ENCODE assay signal across 1 cellular context in genomic region chr6:29649701-29650673, GRCh38.
TF ChIP-seq lines count a peak whose summit lies in the region.

No MANE protein-coding gene starts in this region.

TF ChIP-seq in HepG2, 621 proteins besides CTCF, POLR2A, EP300 and RAD21 (continued from another document and continues in another):
- TF ChIP-seq MAZ (IDR thresholded peaks at IDR 0.05; ENCODE audit: borderline replicate concordance, low read depth, low read length) (0 out of 2 replicates have a peak, but pooled peaks have one; percentile 20), MAZ (CRISPR knock-in tag; IDR thresholded peaks at IDR 0.05; ENCODE audit: low read depth) (0 out of 2 replicates have a peak, but pooled peaks have one; percentile 22), HOXA5 (CRISPR knock-in tag; IDR thresholded peaks at IDR 0.05) (0 out of 2 replicates have a peak, but pooled peaks have one; percentile 53), ZNF878 (CRISPR knock-in tag; IDR thresholded peaks at IDR 0.05) (no peak), BRD4 (CRISPR knock-in tag; IDR thresholded peaks at IDR 0.05) (peak; percentile 38; the same call in 1 of the 2 replicates), NCOA5 (CRISPR knock-in tag; IDR thresholded peaks at IDR 0.05) (no peak), ZNF225 (CRISPR knock-in tag; IDR thresholded peaks at IDR 0.05) (no peak), GATAD1 (CRISPR knock-in tag; IDR thresholded peaks at IDR 0.05) (no peak), ZNF891 (CRISPR knock-in tag; IDR thresholded peaks at IDR 0.05) (no peak), SRSF1 (optimal IDR thresholded peaks at IDR 0.05; ENCODE audit: low read depth, low read length) (no peak), ARID4A (CRISPR knock-in tag; IDR thresholded peaks at IDR 0.05; ENCODE audit: borderline replicate concordance) (no peak), NR2C2 (CRISPR knock-in tag; IDR thresholded peaks at IDR 0.05; ENCODE audit: borderline replicate concordance) (no peak), ARID5B (CRISPR knock-in tag; IDR thresholded peaks at IDR 0.05) (no peak; the same call in 1 of the 2 replicates), ZNF670 (CRISPR knock-in tag; IDR thresholded peaks at IDR 0.05; ENCODE audit: borderline replicate concordance) (no peak), ZFYVE20 (CRISPR knock-in tag; IDR thresholded peaks at IDR 0.05; ENCODE audit: borderline replicate concordance, low read depth) (no peak), SETDB1 (CRISPR knock-in tag; IDR thresholded peaks at IDR 0.05; ENCODE audit: borderline replicate concordance) (no peak), ZNF549 (CRISPR knock-in tag; IDR thresholded peaks at IDR 0.05) (no peak), ZNF367 (CRISPR knock-in tag; IDR thresholded peaks at IDR 0.05; ENCODE audit: borderline replicate concordance) (no peak), E2F5 (CRISPR knock-in tag; conservative IDR thresholded peaks at IDR 0.05) (no peak), GTF3A (CRISPR knock-in tag; conservative IDR thresholded peaks at IDR 0.05) (no peak), SMAD3 (CRISPR knock-in tag; IDR thresholded peaks at IDR 0.05) (no peak), ZNF383 (CRISPR knock-in tag; IDR thresholded peaks at IDR 0.05; ENCODE audit: borderline replicate concordance) (no peak), BATF2 (CRISPR knock-in tag; IDR thresholded peaks at IDR 0.05) (no peak), ZNF235 (CRISPR knock-in tag; IDR thresholded peaks at IDR 0.05; ENCODE audit: borderline replicate concordance) (no peak), ZNF782 (CRISPR knock-in tag; IDR thresholded peaks at IDR 0.05; ENCODE audit: borderline replicate concordance) (no peak), SIN3A (IDR thresholded peaks at IDR 0.05; ENCODE audit: borderline replicate concordance, low read depth, low read length) (no peak), ATF5 (CRISPR knock-in tag; IDR thresholded peaks at IDR 0.05; ENCODE audit: low read depth) (no peak), ZBTB33 (CRISPR knock-in tag; IDR thresholded peaks at IDR 0.05) (no peak), ZBTB37 (CRISPR knock-in tag; IDR thresholded peaks at IDR 0.05) (no peak), ELF3 (CRISPR knock-in tag; IDR thresholded peaks at IDR 0.05) (peak; percentile 83; the same call in 1 of the 2 replicates), HOXA9 (CRISPR knock-in tag; IDR thresholded peaks at IDR 0.05; ENCODE audit: borderline replicate concordance) (no peak), ZNF768 (CRISPR knock-in tag; IDR thresholded peaks at IDR 0.05) (no peak), ZNF746 (CRISPR knock-in tag; IDR thresholded peaks at IDR 0.05) (no peak), ZNF350 (CRISPR knock-in tag; IDR thresholded peaks at IDR 0.05; ENCODE audit: borderline replicate concordance, low read depth) (peak; percentile 35; the same call in 1 of the 2 replicates), ZNF160 (CRISPR knock-in tag; IDR thresholded peaks at IDR 0.05) (0 out of 2 replicates have a peak, but pooled peaks have one; percentile 72), ZFP62 (CRISPR knock-in tag; IDR thresholded peaks at IDR 0.05) (no peak), PLSCR1 (CRISPR knock-in tag; IDR thresholded peaks at IDR 0.05; ENCODE audit: borderline replicate concordance) (no peak), IRF1 (CRISPR knock-in tag; IDR thresholded peaks at IDR 0.05; ENCODE audit: low read depth) (no peak), MIER3 (CRISPR knock-in tag; IDR thresholded peaks at IDR 0.05; ENCODE audit: borderline replicate concordance) (no peak), ZNF598 (CRISPR knock-in tag; IDR thresholded peaks at IDR 0.05; ENCODE audit: borderline replicate concordance) (peak; percentile 54; the same call in 1 of the 2 replicates), CEBPG (CRISPR knock-in tag; IDR thresholded peaks at IDR 0.05) (no peak), ZNF512 (CRISPR knock-in tag; IDR thresholded peaks at IDR 0.05) (no peak), ZNF34 (CRISPR knock-in tag; IDR thresholded peaks at IDR 0.05; ENCODE audit: borderline replicate concordance) (no peak), ARNT (IDR thresholded peaks at IDR 0.05) (no peak), NR2F6 (IDR thresholded peaks at IDR 0.05) (0 out of 2 replicates have a peak, but pooled peaks have one; percentile 21), NR2F6 (CRISPR knock-in tag; IDR thresholded peaks at IDR 0.05) (no peak), FOXA3 (CRISPR knock-in tag; IDR thresholded peaks at IDR 0.05) (no peak; the same call in 1 of the 2 replicates), GATA4 (IDR thresholded peaks at IDR 0.05; ENCODE audit: borderline replicate concordance, low read depth) (no peak)
